Comparison of ENCODE assay signal across 8 cellular contexts in genomic region chr12:66303316-66303804, GRCh38. TPM values are rescaled to one million over a fixed set of nuclear protein-coding genes. Genes with fewer than 3 reads are reported as not detected.
DNase-seq lines count a peak whose midpoint lies in the region; ATAC-seq and TF ChIP-seq lines count a peak whose summit lies in the region.
"Not testable (repeated sequence)": the region's sequence is repeated elsewhere in the genome, so short reads cannot be mapped to it uniquely, and the experiment has no call there.

No MANE protein-coding gene starts in this region.

- not testable (repeated sequence) for TF ChIP-seq CTCF in AG04450 (IDR thresholded peaks at IDR 0.05; ENCODE audit: low read depth, low read length); SK-N-SH (IDR thresholded peaks at IDR 0.05); heart right ventricle (IDR thresholded peaks at IDR 0.05); progenitor cell of endocrine pancreas (IDR thresholded peaks at IDR 0.05; ENCODE audit: unreplicated experiment)

- H3K4me3 ChIP-seq in AG04450 (ENCODE audit: low read depth, low read length) (peak overlapping the region; percentile 99), SK-N-SH (ENCODE audit: low read depth in 2 of 2, low read length in 1 of 2) (peak overlapping the region; percentile 74 to 96), heart right ventricle (peak overlapping the region in 7 of 10 donors; percentile 63 to 79 (median 72))

- POLR2A ChIA-PET in AG04450 (lab: Yijun Ruan, JAX) (interaction anchor here (1.2 kb wide), 1 partner anchor 11 kb away, joined by 4 read pairs; no protein-coding TSS in a partner anchor), SK-N-SH (lab: Yijun Ruan, JAX) (interaction anchor here (0.6 to 1.4 kb wide), 3 partner anchors 11 to 134 kb away, joined by 3 to 9 read pairs (median 4); no protein-coding TSS in a partner anchor)

- H3F3A ChIP-seq in SK-N-SH (replicated peaks; ENCODE audit: insufficient read depth), result not testable (repeated sequence)

- WGBS in SK-N-SH (ENCODE audit: low lambda C conversion rate), result 69% methylated on average over 14 of the region's 14 CpGs
- 86 to 87% methylated on average over 14 of the region's 14 CpGs for WGBS in heart right ventricle, 2 donors

- peaks cover 31% of the 10 kb centered on the region for H3K36me3 Mint-ChIP-seq in activated naive CD8-positive, alpha-beta T cell treated with anti-CD3 and anti-CD28 coated beads, Interleukin-2, amount 50 U/mL, for 24 hours (ENCODE audit: low read depth)
- H3K36me3 Mint-ChIP-seq in progenitor cell of endocrine pancreas (ENCODE audit: insufficient read depth), result not testable (repeated sequence)

- H3K4me2 ChIP-seq in SK-N-SH, result peak overlapping the region; percentile 94

- not testable (repeated sequence) for DNase-seq in AG04450 (ENCODE audit: low read depth, low spot score); SK-N-SH; activated naive CD8-positive, alpha-beta T cell treated with anti-CD3 and anti-CD28 coated beads, Interleukin-2, amount 50 U/mL, for 24 hours; heart right ventricle; progenitor cell of endocrine pancreas (ENCODE audit: low spot score, unreplicated experiment)

- not testable (repeated sequence) for H3K9me3 Mint-ChIP-seq in activated naive CD8-positive, alpha-beta T cell treated with anti-CD3 and anti-CD28 coated beads, Interleukin-2, amount 50 U/mL, for 24 hours; progenitor cell of endocrine pancreas (ENCODE audit: low read depth)

- H3K4me1 ChIP-seq in SK-N-SH (ENCODE audit: control insufficient read depth in 1 of 2, insufficient read depth in 2 of 2, low read depth in 1 of 2, low read length in 1 of 2), result not testable (repeated sequence)
- peaks cover 0 to 40% (median 14%) of the 10 kb centered on the region in 9 donors for H3K4me1 ChIP-seq in heart right ventricle

- intact Hi-C loops in heart right ventricle (cut with DNase I), result loop anchor here in 4 of 10 donors (5.0 to 10.0 kb wide), 3 partner anchors 139 to 171 kb away; partner anchors contain the start of genes TMBIM4 (in 2 of the 4) and LLPH (in 1 of the 4)

- not testable (repeated sequence) for H3K36me3 ChIP-seq in SK-N-SH (replicated peaks in 1 of 2; ENCODE audit: control insufficient read depth in 1 of 2, insufficient read depth in 2 of 2, low read length in 1 of 2)
- H3K36me3 ChIP-seq in heart right ventricle, result peaks cover 0 to 33% (median 0%) of the 10 kb centered on the region in 9 donors

- H3K79me2 ChIP-seq in SK-N-SH (ENCODE audit: insufficient read depth), result not testable (repeated sequence)

- not testable (repeated sequence) for H3K9me2 ChIP-seq in SK-N-SH

- H3K27me3 Mint-ChIP-seq in activated naive CD8-positive, alpha-beta T cell treated with anti-CD3 and anti-CD28 coated beads, Interleukin-2, amount 50 U/mL, for 24 hours, result not testable (repeated sequence)
- peaks cover 17% of the 10 kb centered on the region for H3K27me3 Mint-ChIP-seq in progenitor cell of endocrine pancreas

- H3K27me3 ChIP-seq in AG04450 (ENCODE audit: control insufficient read depth, insufficient read depth, low read length); SK-N-SH (ENCODE audit: insufficient read depth); heart right ventricle: not testable (repeated sequence)

- H3K9ac ChIP-seq in SK-N-SH, result not testable (repeated sequence)

- TF ChIP-seq RAD21 in SK-N-SH (IDR thresholded peaks at IDR 0.05; ENCODE audit: low read length), result not testable (repeated sequence)

- H4K20me1 ChIP-seq in SK-N-SH (ENCODE audit: insufficient read depth), result not testable (repeated sequence)

- TF ChIP-seq EP300 in SK-N-SH (IDR thresholded peaks at IDR 0.05; ENCODE audit: borderline replicate concordance in 1 of 2, low read depth in 1 of 2, low read length in 1 of 2), result not testable (repeated sequence)

- H3K27ac Mint-ChIP-seq in activated naive CD8-positive, alpha-beta T cell treated with anti-CD3 and anti-CD28 coated beads, Interleukin-2, amount 50 U/mL, for 24 hours, result peak overlapping the region; percentile 99
- H3K27ac Mint-ChIP-seq in progenitor cell of endocrine pancreas, result not testable (repeated sequence)

- H3K27ac ChIP-seq in AG04450 (ENCODE audit: low read depth, low read length); SK-N-SH (ENCODE audit: low read depth in 2 of 2, low read length in 1 of 2): not testable (repeated sequence)
- H3K27ac ChIP-seq in heart right ventricle, result peak overlapping the region in 3 of 10 donors; percentile 86 to 91 (median 86)

- not testable (repeated sequence) for H3K9me3 ChIP-seq in AG04450 (ENCODE audit: control insufficient read depth, insufficient read depth, low read length); SK-N-SH; heart right ventricle

- peak overlapping the region; percentile 98 for H3K4me3 Mint-ChIP-seq in activated naive CD8-positive, alpha-beta T cell treated with anti-CD3 and anti-CD28 coated beads, Interleukin-2, amount 50 U/mL, for 24 hours
- H3K4me3 Mint-ChIP-seq in progenitor cell of endocrine pancreas (ENCODE audit: low read depth), result peak overlapping the region; percentile 97

- peak; percentile 70 for ATAC-seq in GM18867 (IDR thresholded peaks at IDR 0.05; ENCODE audit: unreplicated experiment)
- ATAC-seq in GM21825 (IDR thresholded peaks at IDR 0.05; ENCODE audit: unreplicated experiment), result peak; percentile 37
- ATAC-seq in HG03439 (IDR thresholded peaks at IDR 0.05; ENCODE audit: unreplicated experiment), result peak; percentile 29
- ATAC-seq in activated naive CD8-positive, alpha-beta T cell treated with anti-CD3 and anti-CD28 coated beads, Interleukin-2, amount 50 U/mL, for 24 hours, result peak; percentile 62
- not testable (repeated sequence) for ATAC-seq in heart right ventricle

- peak overlapping the region; percentile 99 for H2AFZ ChIP-seq in SK-N-SH (ENCODE audit: low read depth)

- CTCF ChIA-PET in AG04450 (lab: Charles Lee) (interaction anchor here (0.6 to 1.7 kb wide), 7 partner anchors 9 to 158 kb away, joined by 3 to 14 read pairs (median 6); no protein-coding TSS in a partner anchor), SK-N-SH (lab: Yijun Ruan, JAX) (interaction anchor here (0.6 to 2.3 kb wide), 2 partner anchors 25 to 127 kb away, joined by 4 to 7 read pairs; no protein-coding TSS in a partner anchor)

- peaks cover 50% of the 10 kb centered on the region for H3K4me1 Mint-ChIP-seq in activated naive CD8-positive, alpha-beta T cell treated with anti-CD3 and anti-CD28 coated beads, Interleukin-2, amount 50 U/mL, for 24 hours
- not testable (repeated sequence) for H3K4me1 Mint-ChIP-seq in progenitor cell of endocrine pancreas (ENCODE audit: low read depth)

RNA-seq across cellular contexts. Expression of gene HELB, which starts 1.1 kb away (rescaled TPM):
- polyA plus RNA-seq in AG04450 (2011; rRNA removed), result 2.0 TPM in 2 replicates
- 4.7 and 5.3 TPM in 2 replicates for polyA minus RNA-seq in AG04450 (2011; rRNA and poly(A)+ RNA removed)
- 0.38 and 0.54 TPM in 2 replicates for polyA plus RNA-seq in SK-N-SH (2012; rRNA removed)
- 0.46 and 0.49 TPM in 2 replicates for polyA plus RNA-seq in SK-N-SH (2012; cell fraction: cytosol; rRNA removed)
- polyA plus RNA-seq in SK-N-SH (2012; cell fraction: nucleus; rRNA removed), result 1.0 and 1.8 TPM in 2 replicates
- total RNA-seq in heart right ventricle, result 1 to 10 TPM in 5 of 10 donors, under 1 TPM in 5; 0.47 to 3.6 (median 1.2) TPM
- polyA plus RNA-seq in heart right ventricle, result under 1 TPM; 0.16 to 0.59 TPM
- total RNA-seq in progenitor cell of endocrine pancreas, result 7.0 and 7.1 TPM in 2 replicates
